ENCODE assay signal across 11 cellular contexts in the genomic region with DNA sequence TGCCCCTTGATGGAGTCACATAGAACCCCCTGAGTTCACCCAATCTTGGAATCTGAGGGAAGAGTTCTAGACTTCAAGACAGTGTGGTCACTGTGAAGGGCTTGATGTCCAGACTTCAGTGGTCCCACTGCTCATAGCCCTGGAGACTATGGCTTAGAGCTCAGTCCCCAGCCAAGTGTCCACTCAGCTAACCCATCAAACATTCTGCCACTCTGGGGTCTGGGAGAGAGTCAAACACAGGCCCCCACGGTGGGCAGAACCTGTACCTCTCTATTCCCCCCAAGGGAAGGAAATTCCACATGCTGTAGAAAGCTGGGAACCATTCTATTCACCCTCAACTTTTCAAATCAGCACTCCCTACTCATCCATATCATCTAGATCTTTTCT. TPM values are rescaled to one million over a fixed set of nuclear protein-coding genes. Genes with fewer than 3 reads are reported as not detected.
DNase-seq lines count a peak whose midpoint lies in the region; ATAC-seq and TF ChIP-seq lines count a peak whose summit lies in the region.
"Had no signal": no experiment of that assay in that cellular context is flagged by ENCODE, and none has a peak within 500 bp of the region (broad histone marks: within the 10 kb centered on the region; RNA-seq: fewer than 3 reads in every experiment).

No MANE protein-coding gene starts in this region.

- H3K27me3 ChIP-seq in HUES64 (ENCODE audit: insufficient read depth, low read length) (no peaks in the 10 kb centered on the region), adrenal gland (no peaks in the 10 kb centered on the region), mesenchymal stem cell (ENCODE audit: control insufficient read depth in 1 of 2, insufficient read depth in 1 of 2, low read length in 2 of 2) (no peaks in the 10 kb centered on the region), suprapubic skin (no peaks in the 10 kb centered on the region)
- H3K27me3 ChIP-seq: neutrophil had no signal

- H3K27ac Mint-ChIP-seq in naive thymus-derived CD8-positive, alpha-beta T cell, result no peak overlapping the region
- H3K27ac Mint-ChIP-seq: T-cell had no signal

- H3K4me2 ChIP-seq in mesenchymal stem cell (ENCODE audit: low read length, poor library complexity, severe bottlenecking), result no peak overlapping the region

- H2BK12ac ChIP-seq in mesenchymal stem cell (ENCODE audit: low read length in 2 of 2), result peak overlapping the region; percentile 99 to 100

- peak overlapping the region; percentile 86 for H4K91ac ChIP-seq in mesenchymal stem cell (ENCODE audit: low read length)

- H3K27me3 Mint-ChIP-seq in naive thymus-derived CD8-positive, alpha-beta T cell, result peaks cover 0 to 9% (median 5%) of the 10 kb centered on the region in 5 donors

- H3K9me3 ChIP-seq in HUES64 (ENCODE audit: insufficient read depth, low read depth, low read length) (no peaks in the 10 kb centered on the region), adrenal gland (replicated peaks in 1 of 3) (no peaks in the 10 kb centered on the region), mesenchymal stem cell (ENCODE audit: control insufficient read depth, low read length) (no peaks in the 10 kb centered on the region), suprapubic skin (no peaks in the 10 kb centered on the region)
- H3K9me3 ChIP-seq: neutrophil had no signal

- H2BK120ac ChIP-seq in mesenchymal stem cell (ENCODE audit: low read depth, low read length), result peak overlapping the region; percentile 83

- H3K14ac ChIP-seq in mesenchymal stem cell (ENCODE audit: low read length in 2 of 2), result peak overlapping the region in 1 of 2 experiments; percentile 91

- no peak overlapping the region for H3K4me3 Mint-ChIP-seq in naive thymus-derived CD8-positive, alpha-beta T cell
- H3K4me3 Mint-ChIP-seq: T-cell had no signal

- TF ChIP-seq POLR2A in adrenal gland (IDR thresholded peaks at IDR 0.05), result no peak
- TF ChIP-seq POLR2A in suprapubic skin (IDR thresholded peaks at IDR 0.05), result no peak

- no peak for ATAC-seq in naive thymus-derived CD8-positive, alpha-beta T cell
- ATAC-seq: T-cell had no signal

- intact Hi-C loops in adrenal gland (cut with DNase I), result no loop called here

- H3K9ac ChIP-seq in HUES64 (ENCODE audit: low read depth, low read length) (no peak overlapping the region), mesenchymal stem cell (ENCODE audit: low read length) (peak overlapping the region; percentile 84)

- peaks cover 7 to 13% (median 10%) of the 10 kb centered on the region in 4 donors for H3K4me1 Mint-ChIP-seq in naive thymus-derived CD8-positive, alpha-beta T cell

- no peak for TF ChIP-seq EP300 in suprapubic skin (IDR thresholded peaks at IDR 0.05)

- peak overlapping the region; percentile 74 to 94 for H3K18ac ChIP-seq in mesenchymal stem cell (ENCODE audit: low read depth in 1 of 2, low read length in 2 of 2)

- peak overlapping the region; percentile 43 for H2AFZ ChIP-seq in mesenchymal stem cell (ENCODE audit: low read depth, low read length)

- H3K36me3 Mint-ChIP-seq in naive thymus-derived CD8-positive, alpha-beta T cell, result no peaks in the 10 kb centered on the region
- H3K36me3 Mint-ChIP-seq: T-cell had no signal

- no peaks in the 10 kb centered on the region for H3K9me3 Mint-ChIP-seq in naive thymus-derived CD8-positive, alpha-beta T cell
- H3K9me3 Mint-ChIP-seq: T-cell had no signal

- H3K4me3 ChIP-seq in HUES64 (ENCODE audit: low read length), result no peak overlapping the region
- H3K4me3 ChIP-seq in adrenal gland, result no peak overlapping the region
- peak overlapping the region in 1 of 2 experiments; percentile 21 for H3K4me3 ChIP-seq in mesenchymal stem cell (ENCODE audit: insufficient read depth in 1 of 2, low read depth in 1 of 2, low read length in 2 of 2)
- no peak overlapping the region for H3K4me3 ChIP-seq in suprapubic skin

- DNase-seq in adrenal gland (no peak), mesenchymal stem cell (no peak), suprapubic skin (ENCODE audit: low spot score in 2 of 2) (no peak), NCI-H1048 (lab: John Stamatoyannopoulos, UW) (no peak)
- no peak for DNase-seq in naive thymus-derived CD8-positive, alpha-beta T cell
- DNase-seq in NK-92 treated with Interleukin-12 subunit alpha and Interleukin-12 subunit beta, amount 100 ng/mL, for 24 hours (lab: John Stamatoyannopoulos, UW), result no peak
- DNase-seq: activated CD4-positive, alpha-beta T cell treated with anti-CD3 and anti-CD28 coated beads, Interleukin-2, amount 50 U/mL, for 48 hours; NCI-H748 treated with DMSO at 0.1 percent for 48 hours; T-cell had no signal

- peak overlapping the region; percentile 67 for H4K8ac ChIP-seq in mesenchymal stem cell (ENCODE audit: low read length)

- POLR2A ChIA-PET in naive thymus-derived CD8-positive, alpha-beta T cell (lab: Charles Lee), result interaction anchor here (1.0 kb wide), 1 partner anchor 11 kb away, joined by 4 read pairs; no protein-coding TSS in a partner anchor

- 40% methylated on average over 1 of the region's 1 CpG for WGBS in HUES64
- WGBS in adrenal gland, 4 donors, result 77 to 91% (median 79%) methylated on average over 1 of the region's 1 CpG; no CpG with 5 or more reads in 1 of the 4 donors
- WGBS in mesenchymal stem cell, result 67% methylated on average over 1 of the region's 1 CpG
- 17% methylated on average over 1 of the region's 1 CpG for WGBS in suprapubic skin

- TF ChIP-seq CTCF in adrenal gland (IDR thresholded peaks at IDR 0.05), result no peak
- no peak for TF ChIP-seq CTCF in suprapubic skin (IDR thresholded peaks at IDR 0.05)

- H3K23ac ChIP-seq in mesenchymal stem cell (ENCODE audit: low read length in 2 of 2), result no peak overlapping the region

- peak overlapping the region; percentile 100 for H2AK5ac ChIP-seq in mesenchymal stem cell (ENCODE audit: low read length, severe bottlenecking)

- H3K4ac ChIP-seq in mesenchymal stem cell (ENCODE audit: low read depth in 1 of 2, low read length in 2 of 2), result peak overlapping the region; percentile 66 to 100

- H3K4me1 ChIP-seq in HUES64 (ENCODE audit: insufficient read depth, low read length), result peaks cover 4% of the 10 kb centered on the region; the same call in 1 of the 2 replicates
- peaks cover 24 to 35% of the 10 kb centered on the region in 2 donors for H3K4me1 ChIP-seq in adrenal gland (replicated peaks in 1 of 2)
- H3K4me1 ChIP-seq in mesenchymal stem cell (ENCODE audit: control insufficient read depth, insufficient read depth, low read depth, low read length), result peaks cover 15% of the 10 kb centered on the region
- peaks cover 55% of the 10 kb centered on the region for H3K4me1 ChIP-seq in suprapubic skin

- H3K36me3 ChIP-seq in HUES64 (ENCODE audit: insufficient read depth, low read length), result no peaks in the 10 kb centered on the region
- H3K36me3 ChIP-seq in adrenal gland (replicated peaks in 1 of 2), result no peaks in the 10 kb centered on the region
- no peaks in the 10 kb centered on the region for H3K36me3 ChIP-seq in mesenchymal stem cell (ENCODE audit: control insufficient read depth in 1 of 2, insufficient read depth in 2 of 2, low read depth in 1 of 2, low read length in 2 of 2)
- H3K36me3 ChIP-seq in suprapubic skin, result no peaks in the 10 kb centered on the region
- H3K36me3 ChIP-seq: neutrophil had no signal

- peak overlapping the region; percentile 99 for H2BK5ac ChIP-seq in mesenchymal stem cell (ENCODE audit: low read depth, low read length, poor library complexity, severe bottlenecking)

- peak overlapping the region; percentile 60 for H2BK15ac ChIP-seq in mesenchymal stem cell (ENCODE audit: low read depth, poor library complexity, severe bottlenecking)

- no peaks in the 10 kb centered on the region for H3K79me1 ChIP-seq in mesenchymal stem cell (replicated peaks; ENCODE audit: low read length, poor library complexity, severe bottlenecking)

- peak overlapping the region; percentile 39; the same call in 1 of the 2 replicates for H3K27ac ChIP-seq in HUES64 (ENCODE audit: low read depth, low read length)
- H3K27ac ChIP-seq in adrenal gland, result peak overlapping the region; percentile 23 to 92 (median 87)
- peak overlapping the region; percentile 100 for H3K27ac ChIP-seq in mesenchymal stem cell (ENCODE audit: low read length, poor library complexity, severe bottlenecking)
- H3K27ac ChIP-seq in suprapubic skin, result peak overlapping the region; percentile 79
- H3K27ac ChIP-seq: neutrophil had no signal

RNA-seq across cellular contexts. Expression of gene TBC1D22B, which starts 15.5 kb away (rescaled TPM):
- 12.2 TPM for polyA plus RNA-seq in HUES64 (2013, experiment 1 of 2)
- 12.6 TPM for polyA plus RNA-seq in HUES64 (2013, experiment 2 of 2)
- total RNA-seq in adrenal gland (10 to 100 TPM; 11.2 to 21.9 (median 17.3) TPM), suprapubic skin (10 to 100 TPM; 14.2 to 19.6 (median 18.4) TPM)
- polyA plus RNA-seq in adrenal gland, result 10 to 100 TPM in 2 of 3 donors, 1 to 10 TPM in 1; 9.1 to 20.5 (median 12.4) TPM
- polyA plus RNA-seq in mesenchymal stem cell (2013, experiment 1 of 2), result 7.1 TPM
- 7.1 TPM for polyA plus RNA-seq in mesenchymal stem cell (2013, experiment 2 of 2)
- total RNA-seq in naive thymus-derived CD8-positive, alpha-beta T cell, result 1 to 10 TPM; 9.4 to 9.5 TPM
- 1 to 10 TPM; 5.1 to 8.4 (median 5.4) TPM for polyA plus RNA-seq in naive thymus-derived CD8-positive, alpha-beta T cell

RNA-seq across cellular contexts. Expression of gene TMEM217, which starts 15.9 kb away (rescaled TPM):
- 0.45 TPM for polyA plus RNA-seq in HUES64 (2013, experiment 1 of 2)
- polyA plus RNA-seq in HUES64 (2013, experiment 2 of 2), result 0.51 TPM
- total RNA-seq in adrenal gland (10 to 100 TPM in 1 of 8 donors, 1 to 10 TPM in 6, not detected in 1; 1.5 to 23.2 (median 5.6) TPM), suprapubic skin (1 to 10 TPM in 2 of 4 donors, under 1 TPM in 1, not detected in 1; 0.30 to 3.3 (median 2.6) TPM)
- 10 to 100 TPM in 1 of 3 donors, 1 to 10 TPM in 2; 1.7 to 26.7 (median 5.2) TPM for polyA plus RNA-seq in adrenal gland
- polyA plus RNA-seq in mesenchymal stem cell (2013, experiment 1 of 2), result 2.0 TPM
- polyA plus RNA-seq in mesenchymal stem cell (2013, experiment 2 of 2), result 2.5 TPM
- total RNA-seq in naive thymus-derived CD8-positive, alpha-beta T cell, result under 1 TPM; 0.42 to 0.96 TPM
- polyA plus RNA-seq in naive thymus-derived CD8-positive, alpha-beta T cell, result under 1 TPM; 0.24 to 0.71 (median 0.54) TPM

Comparison
In these comparisons a context has a peak if more than half of its experiments do, and no peak if none do; other contexts are left out.
1. H3K27ac ChIP-seq: peak in every context shown above with its lines; median percentile 100 in mesenchymal stem cell; 87 in adrenal gland; 79 in suprapubic skin; 39 in HUES64.